In genomic region chr2:192243488-192243887, GRCh38 we compare ENCODE assay signal across 28 cellular contexts. TPM values are rescaled to one million over a fixed set of nuclear protein-coding genes. Genes with fewer than 3 reads are reported as not detected.
DNase-seq lines count a peak whose midpoint lies in the region; ATAC-seq and TF ChIP-seq lines count a peak whose summit lies in the region.
"Had no signal": no experiment of that assay in that cellular context is flagged by ENCODE, and none has a peak within 500 bp of the region (broad histone marks: within the 10 kb centered on the region; RNA-seq: fewer than 3 reads in every experiment).

No MANE protein-coding gene starts in this region.

- no peaks in the 10 kb centered on the region for H3K9me3 Mint-ChIP-seq in stimulated activated memory B cell treated with anti-CD40 and anti-IgM and Interleukin-4, amounts not matched to agents 10 μg/mL and 1 μg/mL and 100 μg/mL, for 72 hours
- H3K9me3 Mint-ChIP-seq: activated CD4-positive, alpha-beta memory T cell treated with anti-CD3 and anti-CD28 coated beads for 36 hours; activated naive CD4-positive, alpha-beta T cell treated with anti-CD3 and anti-CD28 coated beads, Interleukin-2, amount 10 ng/mL, durations not matched to agents 7 days and 5 days had no signal

- H3K27me3 ChIP-seq in GM23248 (replicated peaks; ENCODE audit: insufficient read depth): no peaks in the 10 kb centered on the region
- no peaks in the 10 kb centered on the region for H3K27me3 ChIP-seq in fibroblast of lung (ENCODE audit: control insufficient read depth, insufficient read depth, low read length)
- H3K27me3 ChIP-seq: BLaER1 treated with 17β-estradiol and CSF1 and Interleukin-3, amounts not matched to agents 10 nM and 100 nM; ovary; thyroid gland had no signal

- H3K4me2 ChIP-seq in GM23248 (ENCODE audit: unreplicated experiment) (no peak overlapping the region), fibroblast of lung (ENCODE audit: extremely low read depth, insufficient read depth, low read length) (no peak overlapping the region)
- H3K4me2 ChIP-seq: BLaER1 treated with 17β-estradiol and CSF1 and Interleukin-3, amounts not matched to agents 10 nM and 100 nM had no signal

- H4K20me1 ChIP-seq in GM23248 (ENCODE audit: insufficient read depth) (no peaks in the 10 kb centered on the region), fibroblast of lung (ENCODE audit: control insufficient read depth, extremely low read depth, insufficient read depth, low read length) (no peaks in the 10 kb centered on the region)
- H4K20me1 ChIP-seq: BLaER1 treated with 17β-estradiol and CSF1 and Interleukin-3, amounts not matched to agents 10 nM and 100 nM had no signal

- H2AFZ ChIP-seq in GM23248: no peak overlapping the region
- no peak overlapping the region for H2AFZ ChIP-seq in fibroblast of lung (ENCODE audit: low read length)

- WGBS in GM23248 (ENCODE audit: low coverage in 1 of 2, low lambda C conversion rate in 2 of 2, missing lambda C conversion rate in 2 of 2), 2 experiments: 54 to 59% methylated on average over 2 of the region's 2 CpGs

- no peaks in the 10 kb centered on the region for H3K9me2 ChIP-seq in GM23248 (ENCODE audit: insufficient read depth)

- peak; percentile 56 for DNase-seq in GM23248
- DNase-seq in RPMI7951 (ENCODE audit: low read depth): peak; percentile 36
- DNase-seq in fibroblast of lung (ENCODE audit: low read depth in 2 of 2): peak; percentile 11 to 66
- DNase-seq in smooth muscle cell of the brain vasculature (ENCODE audit: low read depth, low spot score): peak; percentile 31
- DNase-seq in NCI-H1436 treated with DMSO at 0.1 percent for 48 hours (lab: John Stamatoyannopoulos, UW): no peak
- DNase-seq: activated CD4-positive, alpha-beta memory T cell treated with anti-CD3 and anti-CD28 coated beads for 36 hours; activated naive CD4-positive, alpha-beta T cell treated with anti-CD3 and anti-CD28 coated beads, Interleukin-2, amount 10 ng/mL, durations not matched to agents 7 days and 5 days; activated T-cell treated with anti-CD3 and anti-CD28 coated beads for 4 hours; aorta; hypothalamus; kidney; naive thymus-derived CD4-positive, alpha-beta T cell; NCI-H1092 treated with DMSO at 0.1 percent for 48 hours; NCI-H2171 treated with DMSO at 0.1 percent for 48 hours; NCI-H69; ovary; SHP77 treated with DMSO at 0.1 percent for 48 hours; stimulated activated naive CD4-positive, alpha-beta T cell; thyroid gland had no signal

- peaks cover 7% of the 10 kb centered on the region; the same call in 1 of the 2 replicates for H3K4me1 ChIP-seq in GM23248 (ENCODE audit: insufficient read depth)
- H3K4me1 ChIP-seq in fibroblast of lung (ENCODE audit: control insufficient read depth, extremely low read depth, insufficient read depth, low read length): peaks cover 2% of the 10 kb centered on the region
- H3K4me1 ChIP-seq: BLaER1 treated with 17β-estradiol and CSF1 and Interleukin-3, amounts not matched to agents 10 nM and 100 nM; thyroid gland had no signal

- H3K79me2 ChIP-seq in GM23248 (ENCODE audit: insufficient read depth): no peaks in the 10 kb centered on the region
- no peaks in the 10 kb centered on the region for H3K79me2 ChIP-seq in fibroblast of lung (ENCODE audit: control insufficient read depth, insufficient read depth, low read length)

- no peaks in the 10 kb centered on the region for H3K4me1 Mint-ChIP-seq in stimulated activated memory B cell treated with anti-CD40 and anti-IgM and Interleukin-4, amounts not matched to agents 10 μg/mL and 1 μg/mL and 100 μg/mL, for 72 hours
- H3K4me1 Mint-ChIP-seq: activated naive CD4-positive, alpha-beta T cell treated with anti-CD3 and anti-CD28 coated beads, Interleukin-2, amount 10 ng/mL, durations not matched to agents 7 days and 5 days; naive thymus-derived CD4-positive, alpha-beta T cell had no signal

- no peaks in the 10 kb centered on the region for H3K36me3 Mint-ChIP-seq in stimulated activated memory B cell treated with anti-CD40 and anti-IgM and Interleukin-4, amounts not matched to agents 10 μg/mL and 1 μg/mL and 100 μg/mL, for 72 hours
- H3K36me3 Mint-ChIP-seq: activated CD4-positive, alpha-beta memory T cell treated with anti-CD3 and anti-CD28 coated beads for 36 hours; activated naive CD4-positive, alpha-beta T cell treated with anti-CD3 and anti-CD28 coated beads, Interleukin-2, amount 10 ng/mL, durations not matched to agents 7 days and 5 days; naive thymus-derived CD4-positive, alpha-beta T cell had no signal

- H3K4me3 Mint-ChIP-seq in stimulated activated memory B cell treated with anti-CD40 and anti-IgM and Interleukin-4, amounts not matched to agents 10 μg/mL and 1 μg/mL and 100 μg/mL, for 72 hours: no peak overlapping the region
- H3K4me3 Mint-ChIP-seq: activated CD4-positive, alpha-beta memory T cell treated with anti-CD3 and anti-CD28 coated beads for 36 hours; activated naive CD4-positive, alpha-beta T cell treated with anti-CD3 and anti-CD28 coated beads, Interleukin-2, amount 10 ng/mL, durations not matched to agents 7 days and 5 days; naive thymus-derived CD4-positive, alpha-beta T cell had no signal

- H3K4me3 ChIP-seq in GM23248 (no peak overlapping the region), fibroblast of lung (replicated peaks in 1 of 4; ENCODE audit: control extremely low read depth in 1 of 4, insufficient read depth in 1 of 4, low read depth in 3 of 4, low read length in 4 of 4) (no peak overlapping the region)
- H3K4me3 ChIP-seq: BLaER1 treated with 17β-estradiol and CSF1 and Interleukin-3, amounts not matched to agents 10 nM and 100 nM; K562; ovary; thyroid gland had no signal

- in situ Hi-C loops in GM23248 (cut with MboI): no loop called here

- no peak overlapping the region for H3K27ac Mint-ChIP-seq in stimulated activated memory B cell treated with anti-CD40 and anti-IgM and Interleukin-4, amounts not matched to agents 10 μg/mL and 1 μg/mL and 100 μg/mL, for 72 hours
- H3K27ac Mint-ChIP-seq: activated CD4-positive, alpha-beta memory T cell treated with anti-CD3 and anti-CD28 coated beads for 36 hours; activated naive CD4-positive, alpha-beta T cell treated with anti-CD3 and anti-CD28 coated beads, Interleukin-2, amount 10 ng/mL, durations not matched to agents 7 days and 5 days; naive thymus-derived CD4-positive, alpha-beta T cell had no signal

- H3K27ac ChIP-seq in GM23248 (no peak overlapping the region), fibroblast of lung (ENCODE audit: insufficient read depth, low read length) (no peak overlapping the region)
- H3K27ac ChIP-seq: BLaER1 treated with 17β-estradiol and CSF1 and Interleukin-3, amounts not matched to agents 10 nM and 100 nM; ovary; thyroid gland; VCaP had no signal

- no peak for TF ChIP-seq CTCF in fibroblast of lung (conservative IDR thresholded peaks at IDR 0.05 in 1 of 2, IDR thresholded peaks at IDR 0.05 in 1 of 2; ENCODE audit: low read depth in 1 of 2, low read length in 2 of 2)

- no peaks in the 10 kb centered on the region for H3F3A ChIP-seq in GM23248 (ENCODE audit: insufficient read depth)

- no peaks in the 10 kb centered on the region for H3K27me3 Mint-ChIP-seq in stimulated activated memory B cell treated with anti-CD40 and anti-IgM and Interleukin-4, amounts not matched to agents 10 μg/mL and 1 μg/mL and 100 μg/mL, for 72 hours
- H3K27me3 Mint-ChIP-seq: activated naive CD4-positive, alpha-beta T cell treated with anti-CD3 and anti-CD28 coated beads, Interleukin-2, amount 10 ng/mL, durations not matched to agents 7 days and 5 days had no signal

- H3K9ac ChIP-seq in GM23248 (no peak overlapping the region), fibroblast of lung (ENCODE audit: insufficient read depth, low read length) (no peak overlapping the region)
- H3K9ac ChIP-seq: BLaER1 treated with 17β-estradiol and CSF1 and Interleukin-3, amounts not matched to agents 10 nM and 100 nM had no signal

- H3K9me3 ChIP-seq in GM23248 (ENCODE audit: low read depth) (no peaks in the 10 kb centered on the region), fibroblast of lung (ENCODE audit: control insufficient read depth, insufficient read depth, low read depth, low read length) (no peaks in the 10 kb centered on the region)
- H3K9me3 ChIP-seq: BLaER1 treated with 17β-estradiol and CSF1 and Interleukin-3, amounts not matched to agents 10 nM and 100 nM; ovary; thyroid gland had no signal

- H3K36me3 ChIP-seq in GM23248 (ENCODE audit: low read depth) (no peaks in the 10 kb centered on the region), fibroblast of lung (ENCODE audit: control insufficient read depth, insufficient read depth, low read length) (no peaks in the 10 kb centered on the region)
- H3K36me3 ChIP-seq: BLaER1 treated with 17β-estradiol and CSF1 and Interleukin-3, amounts not matched to agents 10 nM and 100 nM; ovary; thyroid gland had no signal

- no peak for ATAC-seq in stimulated activated memory B cell treated with anti-CD40 and anti-IgM and Interleukin-4, amounts not matched to agents 10 μg/mL and 1 μg/mL and 100 μg/mL, for 72 hours
- no peak for ATAC-seq in HG03571 (IDR thresholded peaks at IDR 0.05; ENCODE audit: unreplicated experiment)
- ATAC-seq: K562; naive thymus-derived CD4-positive, alpha-beta T cell; sciatic nerve had no signal

RNA-seq across cellular contexts. Expression of gene TMEFF2, which starts 48.8 kb away (rescaled TPM):
- 0.25 TPM in 1 of 2 replicates, not detected in the other for total RNA-seq in GM23248 (2014; rRNA removed; shearing (Covaris generic))
- polyA plus RNA-seq in GM23248 (2016; fragmentation: Nextera tagmentation; extraction: Ambion mirVana) (0.13 TPM in 1 of 2 replicates, not detected in the other), fibroblast of lung (0.50 and 0.87 TPM in 2 replicates)
- total RNA-seq in RPMI7951 (2014; rRNA removed; shearing (Covaris generic)): 0.10 and 0.12 TPM in 2 replicates
- total RNA-seq in fibroblast of lung: 0.26 and 0.33 TPM in 2 replicates
- polyA plus RNA-seq in fibroblast of lung (2012): 0.45 and 0.47 TPM in 2 replicates
- 1.3 TPM in 1 of 2 replicates, not detected in the other for polyA minus RNA-seq in fibroblast of lung (ENCODE audit: low replicate concordance)
- total RNA-seq: activated CD4-positive, alpha-beta memory T cell treated with anti-CD3 and anti-CD28 coated beads for 36 hours; G401; K562; kidney; naive thymus-derived CD4-positive, alpha-beta T cell; OCI-LY7; sciatic nerve; T-helper 1 cell treated with Interleukin-12 subunit alpha and Interleukin-12 subunit beta and Interleukin-4 antibody, amounts not matched to agents 30 ng/mL and 1 ng/mL, for 36 hours had no signal
- polyA plus RNA-seq: aorta; naive thymus-derived CD4-positive, alpha-beta T cell had no signal
